Comparison of ENCODE assay signal across 7 cellular contexts in the genomic region with DNA sequence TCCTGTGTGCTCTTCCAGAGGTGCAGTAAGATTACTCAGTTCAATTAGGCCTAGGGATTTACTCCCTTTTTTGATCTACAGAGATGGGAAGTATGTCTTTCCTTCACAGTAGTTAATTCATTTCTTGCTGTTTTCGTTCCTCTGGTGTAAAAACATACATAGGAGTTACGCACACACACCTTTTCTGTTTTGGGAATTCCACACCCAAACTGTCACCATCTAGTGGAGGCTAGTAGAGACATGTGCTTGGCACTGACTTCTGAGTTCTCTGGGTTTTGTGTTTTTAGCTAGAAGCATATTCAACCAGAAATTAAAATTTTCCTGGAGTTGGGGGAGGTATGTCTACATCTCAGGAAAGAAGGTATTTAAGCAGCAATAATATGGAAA. TPM values are rescaled to one million over a fixed set of nuclear protein-coding genes. Genes with fewer than 3 reads are reported as not detected.
DNase-seq lines count a peak whose midpoint lies in the region; ATAC-seq, FAIRE-seq and TF ChIP-seq lines count a peak whose summit lies in the region.

No MANE protein-coding gene starts in this region.

- peak overlapping the region; percentile 97 for H3K4me2 ChIP-seq in GM23338
- peak overlapping the region; percentile 97 for H3K4me2 ChIP-seq in OCI-LY3 (ENCODE audit: low read length)
- H3K4me2 ChIP-seq in parathyroid adenoma (ENCODE audit: low read length) = peak overlapping the region; percentile 97

- no peaks in the 10 kb centered on the region; the same call in 1 of the 2 replicates for H3F3A ChIP-seq in GM23338 (replicated peaks; ENCODE audit: low read depth)

- H3K4me3 Mint-ChIP-seq in GM23338 = peak overlapping the region; percentile 74

- DNase-seq in GM23338 (ENCODE audit: low spot score) = no peak
- DNase-seq in epithelial cell of prostate (ENCODE audit: low read depth, low spot score) = no peak
- no peak for DNase-seq in GM19239 (ENCODE audit: insufficient read length, low spot score)
- DNase-seq in NCI-H2227 treated with DMSO at 0.1 percent for 48 hours (lab: John Stamatoyannopoulos, UW) = no peak

- FAIRE-seq in GM19239 (lab: Jason Lieb, UNC) = no peak

- no peaks in the 10 kb centered on the region for H3K9me2 ChIP-seq in GM23338 (ENCODE audit: insufficient read depth)

- H3K27ac ChIP-seq in GM23338 (ENCODE audit: low read depth) (no peak overlapping the region), OCI-LY3 (ENCODE audit: low read length) (peak overlapping the region; percentile 96), epithelial cell of prostate (peak overlapping the region; percentile 83), parathyroid adenoma (peak overlapping the region; percentile 93)

- H3K27me3 Mint-ChIP-seq in GM23338 (ENCODE audit: insufficient read depth, low read depth, poor library complexity) = peaks cover 12% of the 10 kb centered on the region

- peak overlapping the region; percentile 99 for H3K9ac ChIP-seq in OCI-LY3 (ENCODE audit: low read length)
- peak overlapping the region; percentile 63 for H3K9ac ChIP-seq in parathyroid adenoma

- H2AFZ ChIP-seq in GM23338 (peak overlapping the region; percentile 100), OCI-LY3 (ENCODE audit: low read depth, low read length) (no peak overlapping the region), parathyroid adenoma (peak overlapping the region; percentile 85)

- H3K27me3 ChIP-seq in GM23338 (ENCODE audit: insufficient read depth) (peaks cover 19% of the 10 kb centered on the region), OCI-LY3 (ENCODE audit: low read depth, low read length) (no peaks in the 10 kb centered on the region), parathyroid adenoma (ENCODE audit: control insufficient read depth, insufficient read depth, low read length) (no peaks in the 10 kb centered on the region)

- H3K79me2 ChIP-seq in GM23338 (replicated peaks; ENCODE audit: insufficient read depth) (no peaks in the 10 kb centered on the region), OCI-LY3 (ENCODE audit: low read length) (peaks cover 49% of the 10 kb centered on the region), parathyroid adenoma (peaks cover 31% of the 10 kb centered on the region)

- peaks cover 46% of the 10 kb centered on the region for H3K4me1 Mint-ChIP-seq in GM23338

- H3K36me3 ChIP-seq in GM23338 (ENCODE audit: insufficient read depth) (no peaks in the 10 kb centered on the region), OCI-LY3 (replicated peaks; ENCODE audit: low read depth, low read length) (peaks cover 5% of the 10 kb centered on the region), parathyroid adenoma (ENCODE audit: control insufficient read depth, insufficient read depth, low read length) (no peaks in the 10 kb centered on the region)

- TF ChIP-seq CTCF in GM23338 (conservative IDR thresholded peaks at IDR 0.05; ENCODE audit: low read depth in 2 of 2) (peak; percentile 13 to 31; a peak in 2 of 4 replicates), OCI-LY3 (IDR thresholded peaks at IDR 0.05; ENCODE audit: low read depth, low read length) (peak; percentile 42), parathyroid adenoma (IDR thresholded peaks at IDR 0.05) (no peak)

- no peak for ATAC-seq in GM23338
- no peak for ATAC-seq in GM19351 (IDR thresholded peaks at IDR 0.05; ENCODE audit: unreplicated experiment)

- H3K9me3 Mint-ChIP-seq in GM23338 = no peaks in the 10 kb centered on the region

- no peaks in the 10 kb centered on the region for H4K20me1 ChIP-seq in GM23338 (replicated peaks; ENCODE audit: insufficient read depth)
- H4K20me1 ChIP-seq in OCI-LY3 (ENCODE audit: insufficient read depth, low read length) = peaks cover 6% of the 10 kb centered on the region; the same call in 1 of the 2 replicates

- peaks cover 16% of the 10 kb centered on the region for H3K4me1 ChIP-seq in GM23338 (ENCODE audit: insufficient read depth)
- H3K4me1 ChIP-seq in OCI-LY3 (ENCODE audit: low read length) = peaks cover 61% of the 10 kb centered on the region
- peaks cover 36% of the 10 kb centered on the region for H3K4me1 ChIP-seq in parathyroid adenoma

- no peaks in the 10 kb centered on the region; the same call in 2 of the 3 replicates for H3K36me3 Mint-ChIP-seq in GM23338 (ENCODE audit: low read depth)

- no peak overlapping the region for H3K27ac Mint-ChIP-seq in GM23338

- H3K9me3 ChIP-seq in OCI-LY3 (ENCODE audit: insufficient read depth, low read length) = no peaks in the 10 kb centered on the region
- no peaks in the 10 kb centered on the region for H3K9me3 ChIP-seq in parathyroid adenoma (ENCODE audit: control insufficient read depth, low read length)

- H3K4me3 ChIP-seq in GM23338 = peak overlapping the region; percentile 86
- peak overlapping the region; percentile 97 for H3K4me3 ChIP-seq in OCI-LY3 (ENCODE audit: low read length)
- H3K4me3 ChIP-seq in parathyroid adenoma (ENCODE audit: low read depth, low read length) = peak overlapping the region; percentile 82

TF ChIP-seq in GM23338, 12 proteins besides CTCF, POLR2A, EP300 and RAD21 (continues in another document):
- TF ChIP-seq EZH2phosphoT487 (IDR thresholded peaks at IDR 0.05; ENCODE audit: unreplicated experiment) (no peak), EZH2 (IDR thresholded peaks at IDR 0.05; ENCODE audit: low read depth, unreplicated experiment) (no peak), REST (IDR thresholded peaks at IDR 0.05; ENCODE audit: unreplicated experiment) (no peak), NANOG (IDR thresholded peaks at IDR 0.05; ENCODE audit: borderline replicate concordance) (no peak), ZNF331 (CRISPR knock-in tag; IDR thresholded peaks at IDR 0.05; ENCODE audit: low read depth) (no peak), ZNF114 (CRISPR knock-in tag; IDR thresholded peaks at IDR 0.05) (no peak)

RNA-seq across cellular contexts. Expression of gene SUSD6, which starts 1.4 kb away (rescaled TPM):
- 3.4 and 4.5 TPM in 2 replicates for total RNA-seq in GM23338 (2014; rRNA removed; shearing (Covaris generic))
- polyA plus RNA-seq in GM23338 (2016; fragmentation: Nextera tagmentation; extraction: Ambion mirVana) = 2.8 and 3.3 TPM in 2 replicates

RNA-seq across cellular contexts. Expression of gene CCDC177, which starts 38.1 kb away (rescaled TPM):
- 0.66 and 1.7 TPM in 2 replicates for total RNA-seq in GM23338 (2014; rRNA removed; shearing (Covaris generic))
- polyA plus RNA-seq in GM23338 (2016; fragmentation: Nextera tagmentation; extraction: Ambion mirVana) = 0.18 and 0.38 TPM in 2 replicates
